Comparison of ENCODE assay signal across 21 cellular contexts in genomic region chr2:95240556-95240955, GRCh38. TPM values are rescaled to one million over a fixed set of nuclear protein-coding genes. Genes with fewer than 3 reads are reported as not detected.
"Had no signal": no experiment of that assay in that cellular context is flagged by ENCODE, and none has a peak within 500 bp of the region (broad histone marks: within the 10 kb centered on the region; RNA-seq: fewer than 3 reads in every experiment).

No MANE protein-coding gene starts in this region.

- H3K9me3 ChIP-seq: ovary had no signal

- H3K36me3 ChIP-seq: esophagus squamous epithelium, neural progenitor cell, ovary, stomach had no signal

- H3K79me2 ChIP-seq: hepatocyte had no signal

- DNase-seq: effector CD8-positive, alpha-beta T cell; esophagus squamous epithelium; foreskin fibroblast; head of caudate nucleus; left colon; left ventricle myocardium superior; mesendoderm; natural killer cell; nucleus accumbens; ovary; right cardiac atrium; small intestine; stimulated activated CD4-positive, alpha-beta T cell treated with anti-CD3 and anti-CD28 coated beads, Interleukin-12 subunit alpha, Interleukin-12 subunit beta, amount 100 ng/mL, for 4 hours; stimulated activated naive CD4-positive, alpha-beta T cell; stomach; trophoblast cell had no signal

- H2AFZ ChIP-seq: hepatocyte, neural progenitor cell had no signal

- H3K4me1 ChIP-seq: esophagus squamous epithelium, neural progenitor cell, stomach had no signal

- H3K4me2 ChIP-seq: hepatocyte, neural progenitor cell had no signal

- H3K4me3 ChIP-seq: coronary artery, esophagus squamous epithelium, hepatocyte, lung, neural progenitor cell, ovary, stomach had no signal

- ATAC-seq: left colon, left ventricle myocardium superior, natural killer cell, right cardiac atrium had no signal

- H3K9ac ChIP-seq: neural progenitor cell had no signal

- H3K27ac ChIP-seq: coronary artery, esophagus squamous epithelium, hepatocyte, neural progenitor cell, ovary, stomach had no signal

- H3K27me3 ChIP-seq: esophagus squamous epithelium, hepatocyte, neural progenitor cell, ovary, stomach had no signal

RNA-seq across cellular contexts. Expression of gene KCNIP3, which starts 56.6 kb away (rescaled TPM):
- total RNA-seq: mononuclear cell had no signal
